8 cellular contexts compared by ENCODE assay signal in the genomic region with DNA sequence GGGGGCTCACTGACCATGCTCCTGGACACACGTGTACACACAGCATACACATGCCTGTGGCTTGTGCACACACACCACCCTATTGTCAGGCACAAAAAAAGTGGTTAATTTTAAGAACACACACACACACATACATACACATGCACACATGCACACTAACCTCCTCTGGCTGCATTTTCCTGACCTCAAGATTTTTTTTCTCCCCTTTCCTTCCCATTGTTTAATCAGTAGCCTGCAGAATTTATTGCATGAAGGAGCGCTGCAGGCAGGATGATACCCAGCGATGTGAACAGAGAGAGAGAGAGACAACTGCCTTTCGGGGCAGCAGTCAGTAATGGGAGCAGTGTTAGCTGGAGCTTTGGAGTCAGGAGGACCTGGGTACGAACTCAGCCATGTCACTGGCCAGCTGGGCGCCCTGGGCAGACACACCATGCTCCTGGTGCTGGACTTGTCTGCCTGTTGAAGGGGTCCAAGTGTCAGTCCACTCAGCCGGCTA. TPM values are rescaled to one million over a fixed set of nuclear protein-coding genes. Genes with fewer than 3 reads are reported as not detected.
DNase-seq lines count a peak whose midpoint lies in the region; ATAC-seq and TF ChIP-seq lines count a peak whose summit lies in the region.

No MANE protein-coding gene starts in this region.

- H4K20me1 ChIP-seq in PC-9 (ENCODE audit: insufficient read depth) = no peaks in the 10 kb centered on the region

- H3K4me3 ChIP-seq in PC-9 (peak overlapping the region; percentile 79), esophagus (ENCODE audit: low read depth in 1 of 2, low read length in 2 of 2) (no peak overlapping the region), psoas muscle (peak overlapping the region; percentile 78)

- ATAC-seq in psoas muscle (no peak), GM18520 (IDR thresholded peaks at IDR 0.05; ENCODE audit: unreplicated experiment) (no peak)

- POLR2A ChIA-PET in PC-9 (lab: Charles Lee; ENCODE audit: unreplicated experiment) = interaction anchor here (0.6 to 1.2 kb wide), 6 partner anchors 15 to 128 kb away, joined by 5 to 24 read pairs (median 6); a partner anchor contains a TSS

- intact Hi-C loops in PC-9 (cut with micrococcal nuclease; ENCODE audit: unreplicated experiment) = no loop called here
- intact Hi-C loops in psoas muscle (cut with DNase I) = loop anchor here (5.0 kb wide), 2 partner anchors 36 to 56 kb away; no protein-coding TSS in a partner anchor

- BruUV-seq in PC-9 (replicated peaks; lab: Mats Ljungman, UMichigan) = no TSS peak

- DNase-seq in PC-9 (peak in 1 of 2 experiments; percentile 34), psoas muscle (no peak), AML-193 (lab: John Stamatoyannopoulos, UW) (no peak), NCI-H446 treated with DMSO at 0.1 percent for 48 hours (lab: John Stamatoyannopoulos, UW) (no peak), NCI-H187 treated with DMSO at 0.1 percent for 48 hours (lab: John Stamatoyannopoulos, UW) (no peak)

- peaks cover 35% of the 10 kb centered on the region for H3K79me2 ChIP-seq in PC-9 (ENCODE audit: low read depth)

- H3F3A ChIP-seq in PC-9 (ENCODE audit: insufficient read depth, low read depth) = peaks cover 32% of the 10 kb centered on the region

- peak overlapping the region; percentile 81; the same call in 1 of the 2 replicates for H3K9ac ChIP-seq in ES-I3 (ENCODE audit: low read depth, low read length)

- H3K27me3 ChIP-seq in PC-9 (ENCODE audit: insufficient read depth, low read depth) (no peaks in the 10 kb centered on the region), esophagus (ENCODE audit: control insufficient read depth in 1 of 2, insufficient read depth in 2 of 2, low read length in 2 of 2) (no peaks in the 10 kb centered on the region), psoas muscle (ENCODE audit: insufficient read depth in 3 of 3, low read length in 2 of 3) (no peaks in the 10 kb centered on the region)

- 49 to 64% methylated on average over 7 of the region's 7 CpGs for WGBS in esophagus, 2 donors
- WGBS in psoas muscle, 3 donors = 58 to 70% (median 59%) methylated on average over 7 of the region's 7 CpGs

- H3K9me3 ChIP-seq in ES-I3 (ENCODE audit: control insufficient read depth, insufficient read depth, low read length) (no peaks in the 10 kb centered on the region), PC-9 (ENCODE audit: insufficient read depth, low read depth) (no peaks in the 10 kb centered on the region), esophagus (ENCODE audit: control insufficient read depth in 2 of 2, insufficient read depth in 1 of 2, low read depth in 1 of 2, low read length in 1 of 2) (no peaks in the 10 kb centered on the region), psoas muscle (no peaks in the 10 kb centered on the region)

- H3K27ac ChIP-seq in PC-9 (peak overlapping the region; percentile 95), esophagus (ENCODE audit: low read depth in 2 of 2, low read length in 1 of 2) (peak overlapping the region; percentile 34 to 36), psoas muscle (peak overlapping the region; percentile 99)

- TF ChIP-seq CTCF in PC-9 (conservative IDR thresholded peaks at IDR 0.05) (no peak), psoas muscle (IDR thresholded peaks at IDR 0.05) (no peak)

- CTCF ChIA-PET in PC-9 (lab: Charles Lee) = interaction anchor here (0.6 to 1.1 kb wide), 2 partner anchors 111 to 128 kb away, joined by 4 read pairs; no protein-coding TSS in a partner anchor

- peak overlapping the region; percentile 87 for H3K4me2 ChIP-seq in PC-9

- H2AFZ ChIP-seq in PC-9 = peak overlapping the region; percentile 84

- H3K36me3 ChIP-seq in ES-I3 (ENCODE audit: insufficient read depth, low read length) = no peaks in the 10 kb centered on the region
- H3K36me3 ChIP-seq in PC-9 (ENCODE audit: low read depth) = 0 out of 2 replicates have a peak, but pooled peaks cover 6% of the 10 kb centered on the region
- no peaks in the 10 kb centered on the region for H3K36me3 ChIP-seq in esophagus (ENCODE audit: control insufficient read depth in 2 of 2, insufficient read depth in 2 of 2, low read length in 1 of 2)
- H3K36me3 ChIP-seq in psoas muscle (ENCODE audit: insufficient read depth in 1 of 2, low read depth in 1 of 2) = no peaks in the 10 kb centered on the region

- H3K9me2 ChIP-seq in PC-9 (ENCODE audit: insufficient read depth) = no peaks in the 10 kb centered on the region

- H3K4me1 ChIP-seq in ES-I3 (ENCODE audit: insufficient read depth, low read length) = peaks cover 28% of the 10 kb centered on the region
- H3K4me1 ChIP-seq in PC-9 (replicated peaks; ENCODE audit: insufficient read depth) = peaks cover 37% of the 10 kb centered on the region
- H3K4me1 ChIP-seq in esophagus (ENCODE audit: control insufficient read depth in 2 of 2, insufficient read depth in 2 of 2, low read length in 1 of 2) = peaks cover 5 to 17% of the 10 kb centered on the region in 2 donors
- peaks cover 30% of the 10 kb centered on the region for H3K4me1 ChIP-seq in psoas muscle

RNA-seq across cellular contexts. Expression of a gene that starts 1.0 kb away (rescaled TPM):
- total RNA-seq in PC-9 (2021) (28.0 and 37.6 TPM in 2 replicates), psoas muscle (10 to 100 TPM; 17.1 to 49.3 (median 19.5) TPM)
- polyA plus RNA-seq in esophagus (10 to 100 TPM; 34.9 to 36.6 TPM), psoas muscle (10 to 100 TPM in 2 of 3 donors, 1 to 10 TPM in 1; 7.9 to 46.5 (median 11.6) TPM)

Comparison
In these comparisons a context has a peak if more than half of its experiments do, and no peak if none do; other contexts are left out.
1. H3K27ac ChIP-seq: peak in every context shown above with its lines; median percentile 99 in psoas muscle; 95 in PC-9; 35 in esophagus.
2. H3K4me3 ChIP-seq: peak in PC-9 (single experiment) and psoas muscle (single experiment); none in esophagus (0 of 2).